In genomic region chr7:91291902-91292301, GRCh38 we compare ENCODE assay signal across 1 cellular context.
TF ChIP-seq lines count a peak whose summit lies in the region.

No MANE protein-coding gene starts in this region.

TF ChIP-seq in GM23338, 12 proteins besides CTCF, POLR2A, EP300 and RAD21 (continued from another document):
- TF ChIP-seq ZNF462 (CRISPR knock-in tag; IDR thresholded peaks at IDR 0.05): no peak
- TF ChIP-seq REST (IDR thresholded peaks at IDR 0.05; ENCODE audit: unreplicated experiment): no peak
- TF ChIP-seq CREB1 (CRISPR knock-in tag; IDR thresholded peaks at IDR 0.05; ENCODE audit: low read depth): no peak
- no peak for TF ChIP-seq ZNF114 (CRISPR knock-in tag; IDR thresholded peaks at IDR 0.05)
- no peak for TF ChIP-seq EZH2phosphoT487 (IDR thresholded peaks at IDR 0.05; ENCODE audit: unreplicated experiment)
- TF ChIP-seq STAT1 (IDR thresholded peaks at IDR 0.05; ENCODE audit: unreplicated experiment): no peak
- no peak for TF ChIP-seq EZH2 (IDR thresholded peaks at IDR 0.05; ENCODE audit: low read depth, unreplicated experiment)
